ENCODE assay signal across 8 cellular contexts in the genomic region with DNA sequence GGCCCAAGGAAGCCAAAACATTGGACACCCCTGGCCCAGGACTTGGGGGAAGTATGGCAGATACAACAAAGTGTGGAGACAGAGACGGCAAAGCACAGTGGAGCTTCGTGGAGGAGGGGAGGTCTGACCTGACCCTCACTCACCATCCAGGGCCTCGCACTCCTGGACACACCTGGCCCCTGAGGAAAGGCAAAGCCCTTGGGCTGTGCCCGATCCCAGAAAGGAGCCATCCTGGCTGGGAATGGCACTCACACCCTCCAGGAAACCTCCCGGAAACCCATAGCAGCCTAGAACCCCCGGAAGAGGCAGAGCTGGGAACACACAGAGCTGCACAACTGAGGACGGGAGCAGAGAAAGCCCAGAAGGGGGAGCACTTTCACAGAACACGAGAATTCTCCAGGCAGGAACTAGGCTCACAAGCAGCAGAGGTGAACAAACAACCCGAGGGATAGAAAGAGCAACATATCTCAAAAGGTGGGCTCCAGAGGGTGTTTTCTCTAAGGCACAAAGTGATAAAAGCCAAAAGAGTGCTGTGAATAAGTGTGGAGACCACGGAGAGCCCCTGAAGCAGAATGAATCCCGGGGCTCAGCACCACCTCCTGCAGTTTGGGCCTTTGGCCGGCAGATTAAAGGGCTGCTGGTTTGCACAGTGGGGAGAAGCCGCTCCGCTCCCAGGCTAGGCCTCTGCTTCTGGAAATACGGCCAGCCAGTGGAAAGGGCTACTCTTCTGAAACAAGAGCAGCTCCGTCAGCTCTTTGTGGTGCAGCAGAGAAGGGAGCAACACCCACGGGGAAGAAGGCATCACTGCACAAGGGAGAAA.
DNase-seq lines count a peak whose midpoint lies in the region; ATAC-seq and TF ChIP-seq lines count a peak whose summit lies in the region.

No MANE protein-coding gene starts in this region.

- H3K4me1 Mint-ChIP-seq in stimulated activated effector memory CD8-positive, alpha-beta T cell treated with anti-CD3 and anti-CD28 coated beads, Interleukin-12 subunit alpha, Interleukin-12 subunit beta, amount 100 ng/mL, for 72 hours = no peaks in the 10 kb centered on the region

- H3K27me3 ChIP-seq in brain microvascular endothelial cell (replicated peaks) (no peaks in the 10 kb centered on the region), iPS-20b (ENCODE audit: insufficient read depth, low read length) (no peaks in the 10 kb centered on the region)

- H3K9me3 ChIP-seq in iPS-20b (ENCODE audit: insufficient read depth, low read depth, low read length) = no peaks in the 10 kb centered on the region

- no peaks in the 10 kb centered on the region for H3K9me3 Mint-ChIP-seq in stimulated activated effector memory CD8-positive, alpha-beta T cell treated with anti-CD3 and anti-CD28 coated beads, Interleukin-12 subunit alpha, Interleukin-12 subunit beta, amount 100 ng/mL, for 72 hours

- no peak overlapping the region for H3K9ac ChIP-seq in iPS-20b (ENCODE audit: low read depth, low read length)

- H3K27ac ChIP-seq in brain microvascular endothelial cell (no peak overlapping the region), iPS-20b (ENCODE audit: low read length) (peak overlapping the region; percentile 33)

- H3K4me3 Mint-ChIP-seq in stimulated activated effector memory CD8-positive, alpha-beta T cell treated with anti-CD3 and anti-CD28 coated beads, Interleukin-12 subunit alpha, Interleukin-12 subunit beta, amount 100 ng/mL, for 72 hours = no peak overlapping the region

- peak; percentile 81 for TF ChIP-seq CTCF in brain microvascular endothelial cell (IDR thresholded peaks at IDR 0.05; ENCODE audit: low read depth, low read length, missing control alignments)

- no peak overlapping the region for H3K4me3 ChIP-seq in brain microvascular endothelial cell (ENCODE audit: low read depth, low read length)
- no peak overlapping the region for H3K4me3 ChIP-seq in iPS-20b (ENCODE audit: low read length)

- H3K4me1 ChIP-seq in iPS-20b (ENCODE audit: insufficient read depth, low read length) = no peaks in the 10 kb centered on the region; the same call in 1 of the 2 replicates

- H3K27ac Mint-ChIP-seq in stimulated activated effector memory CD8-positive, alpha-beta T cell treated with anti-CD3 and anti-CD28 coated beads, Interleukin-12 subunit alpha, Interleukin-12 subunit beta, amount 100 ng/mL, for 72 hours = peak overlapping the region; percentile 71

- in situ Hi-C loops in ACHN (cut with HindIII; ENCODE audit: low pct_ligation_motif_present, low pct_unique_long_range_greater_than_20kb, low sequenced_read_pairs) (no loop called here), brain microvascular endothelial cell (cut with HindIII; ENCODE audit: low pct_ligation_motif_present, low sequenced_read_pairs) (no loop called here)

- H3K36me3 ChIP-seq in brain microvascular endothelial cell (replicated peaks) = peaks cover 85% of the 10 kb centered on the region
- peaks cover 97% of the 10 kb centered on the region for H3K36me3 ChIP-seq in iPS-20b (ENCODE audit: insufficient read depth, low read depth, low read length)

- peaks cover 95% of the 10 kb centered on the region for H3K36me3 Mint-ChIP-seq in stimulated activated effector memory CD8-positive, alpha-beta T cell treated with anti-CD3 and anti-CD28 coated beads, Interleukin-12 subunit alpha, Interleukin-12 subunit beta, amount 100 ng/mL, for 72 hours

- DNase-seq in ACHN (peak; percentile 55), ELR (ENCODE audit: low read depth) (peak; percentile 73), NCI-H460 (ENCODE audit: extremely low read depth, low read depth) (peak; percentile 46), brain microvascular endothelial cell (peak; percentile 66)
- DNase-seq in stimulated activated effector memory CD8-positive, alpha-beta T cell treated with anti-CD3 and anti-CD28 coated beads, Interleukin-12 subunit alpha, Interleukin-12 subunit beta, amount 100 ng/mL, for 72 hours (ENCODE audit: low spot score in 2 of 2) = no peak

- no peak for ATAC-seq in stimulated activated effector memory CD8-positive, alpha-beta T cell treated with anti-CD3 and anti-CD28 coated beads, Interleukin-12 subunit alpha, Interleukin-12 subunit beta, amount 100 ng/mL, for 72 hours
- ATAC-seq in GM19328 (IDR thresholded peaks at IDR 0.05; ENCODE audit: unreplicated experiment) = no peak
- no peak for ATAC-seq in HG02840 (IDR thresholded peaks at IDR 0.05; ENCODE audit: low FRiP score, unreplicated experiment)

Comparison
In these comparisons a context has a peak if more than half of its experiments do, and no peak if none do; other contexts are left out.
1. DNase-seq: peak in ACHN (single experiment), ELR (single experiment), NCI-H460 (single experiment) and brain microvascular endothelial cell (single experiment); none in stimulated activated effector memory CD8-positive, alpha-beta T cell treated with anti-CD3 and anti-CD28 coated beads, Interleukin-12 subunit alpha, Interleukin-12 subunit beta, amount 100 ng/mL, for 72 hours (0 of 2).